ENCODE assay signal across 9 cellular contexts in the genomic region with DNA sequence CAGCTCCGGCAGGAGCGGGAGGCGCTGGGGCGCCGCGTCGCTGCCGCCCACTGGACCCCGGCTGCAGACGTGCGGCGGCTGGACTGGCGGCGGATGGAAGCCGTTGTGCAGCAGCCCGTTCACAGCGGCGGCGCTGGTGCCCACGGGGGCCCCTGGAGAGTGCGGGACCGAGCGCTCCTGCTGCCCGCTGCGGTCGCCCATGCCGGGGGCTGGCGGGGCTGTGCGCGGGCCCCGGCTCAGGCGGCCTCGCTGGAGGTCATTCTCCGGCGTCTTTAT. TPM values are rescaled to one million over a fixed set of nuclear protein-coding genes. Genes with fewer than 3 reads are reported as not detected.
DNase-seq lines count a peak whose midpoint lies in the region; ATAC-seq and TF ChIP-seq lines count a peak whose summit lies in the region.
"Had no signal": no experiment of that assay in that cellular context is flagged by ENCODE, and none has a peak within 500 bp of the region (broad histone marks: within the 10 kb centered on the region; RNA-seq: fewer than 3 reads in every experiment).

No MANE protein-coding gene starts in this region.

- no peaks in the 10 kb centered on the region for H3K36me3 ChIP-seq in GM23338 (ENCODE audit: insufficient read depth)

- no peak overlapping the region; the same call in 2 of the 3 replicates for H3K4me3 Mint-ChIP-seq in GM23338
- peak overlapping the region; percentile 92 for H3K4me3 Mint-ChIP-seq in neural crest cell
- no peak overlapping the region for H3K4me3 Mint-ChIP-seq in osteocyte (ENCODE audit: unreplicated experiment)
- H3K4me3 Mint-ChIP-seq: stimulated activated naive CD8-positive, alpha-beta T cell treated with anti-CD3 and anti-CD28 coated beads, Interleukin-15, Interleukin-2, amounts not matched to agents 100 ng/mL and 50 ng/mL, for 24 hours had no signal

- H3K4me2 ChIP-seq in GM23338 = peak overlapping the region; percentile 80

- no peak for DNase-seq in GM23338 (ENCODE audit: low spot score)
- DNase-seq in NB4 (ENCODE audit: low read depth) = no peak
- DNase-seq in epithelial cell of esophagus (ENCODE audit: low read depth) = no peak
- DNase-seq in neural crest cell (ENCODE audit: low read depth, low spot score) = no peak
- DNase-seq in putamen (ENCODE audit: low spot score) = no peak
- DNase-seq in iPS-NIHi11 (ENCODE audit: low spot score) = no peak
- DNase-seq in osteocyte (ENCODE audit: extremely low spot score, unreplicated experiment) = no peak

- H3K27me3 ChIP-seq in GM23338 (ENCODE audit: insufficient read depth) = no peaks in the 10 kb centered on the region

- ATAC-seq in GM18499 (IDR thresholded peaks at IDR 0.05; ENCODE audit: insufficient read depth, unreplicated experiment) (peak; percentile 10), GM23338 (peak; percentile 22)

- no peak overlapping the region for H2AFZ ChIP-seq in GM23338

- H3K4me1 Mint-ChIP-seq in GM23338 = peaks cover 50% of the 10 kb centered on the region
- H3K4me1 Mint-ChIP-seq in neural crest cell = peaks cover 47% of the 10 kb centered on the region
- H3K4me1 Mint-ChIP-seq in osteocyte (ENCODE audit: unreplicated experiment) = peaks cover 28% of the 10 kb centered on the region

- H3K79me2 ChIP-seq in GM23338 (replicated peaks; ENCODE audit: insufficient read depth) = peaks cover 44% of the 10 kb centered on the region

- peaks cover 17% of the 10 kb centered on the region; the same call in 1 of the 2 replicates for H4K20me1 ChIP-seq in GM23338 (replicated peaks; ENCODE audit: insufficient read depth)

- H3K27me3 Mint-ChIP-seq in GM23338 (ENCODE audit: insufficient read depth, low read depth, poor library complexity) = peaks cover 7% of the 10 kb centered on the region
- no peaks in the 10 kb centered on the region for H3K27me3 Mint-ChIP-seq in neural crest cell (ENCODE audit: low read depth)
- no peaks in the 10 kb centered on the region for H3K27me3 Mint-ChIP-seq in osteocyte (ENCODE audit: unreplicated experiment)

- H3K36me3 Mint-ChIP-seq in GM23338 (ENCODE audit: low read depth) (peaks cover 6% of the 10 kb centered on the region), neural crest cell (ENCODE audit: low read depth) (no peaks in the 10 kb centered on the region), osteocyte (ENCODE audit: unreplicated experiment) (no peaks in the 10 kb centered on the region)

- H3K9me3 Mint-ChIP-seq in GM23338 (peaks cover 9% of the 10 kb centered on the region; the same call in 1 of the 3 replicates), neural crest cell (no peaks in the 10 kb centered on the region), osteocyte (ENCODE audit: unreplicated experiment) (no peaks in the 10 kb centered on the region)
- H3K9me3 Mint-ChIP-seq: stimulated activated naive CD8-positive, alpha-beta T cell treated with anti-CD3 and anti-CD28 coated beads, Interleukin-15, Interleukin-2, amounts not matched to agents 100 ng/mL and 50 ng/mL, for 24 hours had no signal

- H3K4me3 ChIP-seq in GM23338 = peak overlapping the region; percentile 59
- peak overlapping the region; percentile 83 for H3K4me3 ChIP-seq in NB4 (ENCODE audit: low read depth, low read length)
- peak overlapping the region; percentile 79 for H3K4me3 ChIP-seq in epithelial cell of esophagus (ENCODE audit: low read length)

- TF ChIP-seq CTCF in GM23338 (conservative IDR thresholded peaks at IDR 0.05; ENCODE audit: low read depth in 2 of 2) = no peak
- TF ChIP-seq CTCF in NB4 (IDR thresholded peaks at IDR 0.05; ENCODE audit: low read depth, low read length) = no peak
- TF ChIP-seq CTCF in epithelial cell of esophagus (IDR thresholded peaks at IDR 0.05; ENCODE audit: insufficient read depth, low read depth, low read length, missing control alignments) = no peak
- TF ChIP-seq CTCF in neural crest cell (conservative IDR thresholded peaks at IDR 0.05) = no peak
- no peak for TF ChIP-seq CTCF in osteocyte (IDR thresholded peaks at IDR 0.05)

- H3F3A ChIP-seq in GM23338 (replicated peaks; ENCODE audit: low read depth) = no peaks in the 10 kb centered on the region

- H3K27ac Mint-ChIP-seq in GM23338 = no peak overlapping the region
- no peak overlapping the region for H3K27ac Mint-ChIP-seq in neural crest cell (ENCODE audit: unreplicated experiment)
- H3K27ac Mint-ChIP-seq in osteocyte (ENCODE audit: unreplicated experiment) = no peak overlapping the region

- H3K9me2 ChIP-seq in GM23338 (ENCODE audit: insufficient read depth) = no peaks in the 10 kb centered on the region

- no peak for TF ChIP-seq POLR2A in NB4 (IDR thresholded peaks at IDR 0.05; ENCODE audit: extremely low read depth, insufficient read length)

- H3K27ac ChIP-seq in GM23338 (ENCODE audit: low read depth) = peak overlapping the region; percentile 81

- peaks cover 29% of the 10 kb centered on the region for H3K4me1 ChIP-seq in GM23338 (ENCODE audit: insufficient read depth)

TF ChIP-seq in GM23338, 12 proteins besides CTCF, POLR2A, EP300 and RAD21 (continues in another document):
- TF ChIP-seq ZNF114 (CRISPR knock-in tag; IDR thresholded peaks at IDR 0.05) = no peak
- TF ChIP-seq STAT1 (IDR thresholded peaks at IDR 0.05; ENCODE audit: unreplicated experiment) = no peak
- TF ChIP-seq, protein P1, sequence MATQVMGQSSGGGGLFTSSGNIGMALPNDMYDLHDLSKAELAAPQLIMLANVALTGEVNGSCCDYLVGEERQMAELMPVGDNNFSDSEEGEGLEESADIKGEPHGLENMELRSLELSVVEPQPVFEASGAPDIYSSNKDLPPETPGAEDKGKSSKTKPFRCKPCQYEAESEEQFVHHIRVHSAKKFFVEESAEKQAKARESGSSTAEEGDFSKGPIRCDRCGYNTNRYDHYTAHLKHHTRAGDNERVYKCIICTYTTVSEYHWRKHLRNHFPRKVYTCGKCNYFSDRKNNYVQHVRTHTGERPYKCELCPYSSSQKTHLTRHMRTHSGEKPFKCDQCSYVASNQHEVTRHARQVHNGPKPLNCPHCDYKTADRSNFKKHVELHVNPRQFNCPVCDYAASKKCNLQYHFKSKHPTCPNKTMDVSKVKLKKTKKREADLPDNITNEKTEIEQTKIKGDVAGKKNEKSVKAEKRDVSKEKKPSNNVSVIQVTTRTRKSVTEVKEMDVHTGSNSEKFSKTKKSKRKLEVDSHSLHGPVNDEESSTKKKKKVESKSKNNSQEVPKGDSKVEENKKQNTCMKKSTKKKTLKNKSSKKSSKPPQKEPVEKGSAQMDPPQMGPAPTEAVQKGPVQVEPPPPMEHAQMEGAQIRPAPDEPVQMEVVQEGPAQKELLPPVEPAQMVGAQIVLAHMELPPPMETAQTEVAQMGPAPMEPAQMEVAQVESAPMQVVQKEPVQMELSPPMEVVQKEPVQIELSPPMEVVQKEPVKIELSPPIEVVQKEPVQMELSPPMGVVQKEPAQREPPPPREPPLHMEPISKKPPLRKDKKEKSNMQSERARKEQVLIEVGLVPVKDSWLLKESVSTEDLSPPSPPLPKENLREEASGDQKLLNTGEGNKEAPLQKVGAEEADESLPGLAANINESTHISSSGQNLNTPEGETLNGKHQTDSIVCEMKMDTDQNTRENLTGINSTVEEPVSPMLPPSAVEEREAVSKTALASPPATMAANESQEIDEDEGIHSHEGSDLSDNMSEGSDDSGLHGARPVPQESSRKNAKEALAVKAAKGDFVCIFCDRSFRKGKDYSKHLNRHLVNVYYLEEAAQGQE (IDR thresholded peaks at IDR 0.05; ENCODE audit: unreplicated experiment) = no peak
- TF ChIP-seq POLR2AphosphoS5 (IDR thresholded peaks at IDR 0.05; ENCODE audit: low read depth) = no peak
- no peak for TF ChIP-seq JUNB (IDR thresholded peaks at IDR 0.05; ENCODE audit: unreplicated experiment)
- TF ChIP-seq, protein P2, sequence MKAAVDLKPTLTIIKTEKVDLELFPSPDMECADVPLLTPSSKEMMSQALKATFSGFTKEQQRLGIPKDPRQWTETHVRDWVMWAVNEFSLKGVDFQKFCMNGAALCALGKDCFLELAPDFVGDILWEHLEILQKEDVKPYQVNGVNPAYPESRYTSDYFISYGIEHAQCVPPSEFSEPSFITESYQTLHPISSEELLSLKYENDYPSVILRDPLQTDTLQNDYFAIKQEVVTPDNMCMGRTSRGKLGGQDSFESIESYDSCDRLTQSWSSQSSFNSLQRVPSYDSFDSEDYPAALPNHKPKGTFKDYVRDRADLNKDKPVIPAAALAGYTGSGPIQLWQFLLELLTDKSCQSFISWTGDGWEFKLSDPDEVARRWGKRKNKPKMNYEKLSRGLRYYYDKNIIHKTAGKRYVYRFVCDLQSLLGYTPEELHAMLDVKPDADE (IDR thresholded peaks at IDR 0.05) = no peak

RNA-seq across cellular contexts. Expression of a gene that starts 0.4 kb away (rescaled TPM):
- total RNA-seq in GM23338 (2014; rRNA removed; shearing (Covaris generic)) = 44.7 and 62.5 TPM in 2 replicates
- polyA plus RNA-seq in GM23338 (2016; fragmentation: Nextera tagmentation; extraction: Ambion mirVana) = 14.6 and 15.2 TPM in 2 replicates
- 46.9 and 47.2 TPM in 2 replicates for total RNA-seq in neural crest cell
- total RNA-seq in osteocyte = 6.6 and 7.4 TPM in 2 replicates

RNA-seq across cellular contexts. Expression of a gene that starts 56.8 kb away (rescaled TPM):
- total RNA-seq in GM23338 (2014; rRNA removed; shearing (Covaris generic)) = 42.3 and 42.7 TPM in 2 replicates
- 82.4 and 111 TPM in 2 replicates for polyA plus RNA-seq in GM23338 (2016; fragmentation: Nextera tagmentation; extraction: Ambion mirVana)
- total RNA-seq in neural crest cell = 46.7 and 51.3 TPM in 2 replicates
- 9.8 and 9.9 TPM in 2 replicates for total RNA-seq in osteocyte
